ENCODE assay signal across 1 cellular context in the genomic region with DNA sequence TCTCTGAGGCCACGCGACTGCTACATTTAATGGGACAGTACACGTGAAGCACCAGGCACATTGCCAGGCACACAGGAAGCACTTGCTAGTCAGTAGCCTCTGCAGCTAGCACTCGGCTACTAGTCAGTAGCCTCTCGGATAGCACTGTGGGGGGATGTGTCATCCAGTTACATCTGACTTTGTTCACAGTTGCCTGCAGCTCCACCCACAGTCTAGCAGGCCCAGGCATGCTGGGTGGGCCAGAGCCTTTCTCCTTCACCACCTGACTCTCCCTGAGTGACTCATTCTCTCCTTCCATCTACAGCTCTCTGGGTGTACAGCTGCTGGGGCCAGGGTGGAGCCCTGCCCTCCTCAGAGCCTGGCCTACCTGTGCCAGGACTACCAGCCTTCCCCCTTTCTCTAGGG.
TF ChIP-seq lines count a peak whose summit lies in the region.

No MANE protein-coding gene starts in this region.

TF ChIP-seq in SK-N-SH treated with all-trans-retinoic acid at 6 μM for 48 hours, 23 proteins besides CTCF, POLR2A, EP300 and RAD21 (continued from another document):
- TF ChIP-seq, protein P1, sequence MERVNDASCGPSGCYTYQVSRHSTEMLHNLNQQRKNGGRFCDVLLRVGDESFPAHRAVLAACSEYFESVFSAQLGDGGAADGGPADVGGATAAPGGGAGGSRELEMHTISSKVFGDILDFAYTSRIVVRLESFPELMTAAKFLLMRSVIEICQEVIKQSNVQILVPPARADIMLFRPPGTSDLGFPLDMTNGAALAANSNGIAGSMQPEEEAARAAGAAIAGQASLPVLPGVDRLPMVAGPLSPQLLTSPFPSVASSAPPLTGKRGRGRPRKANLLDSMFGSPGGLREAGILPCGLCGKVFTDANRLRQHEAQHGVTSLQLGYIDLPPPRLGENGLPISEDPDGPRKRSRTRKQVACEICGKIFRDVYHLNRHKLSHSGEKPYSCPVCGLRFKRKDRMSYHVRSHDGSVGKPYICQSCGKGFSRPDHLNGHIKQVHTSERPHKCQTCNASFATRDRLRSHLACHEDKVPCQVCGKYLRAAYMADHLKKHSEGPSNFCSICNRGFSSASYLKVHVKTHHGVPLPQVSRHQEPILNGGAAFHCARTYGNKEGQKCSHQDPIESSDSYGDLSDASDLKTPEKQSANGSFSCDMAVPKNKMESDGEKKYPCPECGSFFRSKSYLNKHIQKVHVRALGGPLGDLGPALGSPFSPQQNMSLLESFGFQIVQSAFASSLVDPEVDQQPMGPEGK (CRISPR knock-in tag; IDR thresholded peaks at IDR 0.05; ENCODE audit: borderline replicate concordance), result no peak
- TF ChIP-seq ZNF70 (CRISPR knock-in tag; IDR thresholded peaks at IDR 0.05) (no peak), ISL1 (CRISPR knock-in tag; IDR thresholded peaks at IDR 0.05) (no peak), ZFP3 (CRISPR knock-in tag; IDR thresholded peaks at IDR 0.05) (no peak)
